In the genomic region with DNA sequence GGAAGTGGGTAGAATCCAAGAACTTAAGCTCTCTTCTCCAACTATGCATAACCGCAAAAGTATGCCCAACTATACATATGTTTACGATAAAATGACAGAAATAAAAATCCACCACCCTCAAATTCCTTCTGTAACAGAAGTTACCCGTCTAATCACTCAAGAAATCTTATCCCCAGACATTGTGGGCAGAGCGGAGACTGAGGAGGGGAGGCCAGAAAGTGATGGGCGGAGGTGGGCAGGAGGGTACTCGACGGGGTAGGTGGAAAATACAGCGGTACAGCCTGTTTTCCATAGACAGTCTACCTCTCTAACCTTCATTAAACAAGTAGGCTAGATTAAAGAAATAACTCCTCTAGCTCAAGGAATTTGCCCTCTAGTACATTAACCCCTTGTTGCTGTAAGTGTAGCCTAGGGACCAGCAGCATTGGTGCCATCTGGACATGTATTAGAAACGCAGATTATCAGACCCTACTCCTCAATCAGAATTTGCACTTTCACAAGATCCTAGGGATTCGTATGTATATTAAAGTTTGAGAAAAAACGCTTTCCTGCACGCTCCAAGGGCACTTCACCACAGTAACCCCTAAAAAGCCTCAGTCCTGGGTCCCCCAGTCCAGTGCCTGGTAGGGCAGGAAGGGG, we compare ENCODE assay signal across 1 cellular context.
TF ChIP-seq lines count a peak whose summit lies in the region.

No MANE protein-coding gene starts in this region.

TF ChIP-seq in GM12878, 131 proteins besides CTCF, POLR2A, EP300 and RAD21:
- TF ChIP-seq, protein P1, sequence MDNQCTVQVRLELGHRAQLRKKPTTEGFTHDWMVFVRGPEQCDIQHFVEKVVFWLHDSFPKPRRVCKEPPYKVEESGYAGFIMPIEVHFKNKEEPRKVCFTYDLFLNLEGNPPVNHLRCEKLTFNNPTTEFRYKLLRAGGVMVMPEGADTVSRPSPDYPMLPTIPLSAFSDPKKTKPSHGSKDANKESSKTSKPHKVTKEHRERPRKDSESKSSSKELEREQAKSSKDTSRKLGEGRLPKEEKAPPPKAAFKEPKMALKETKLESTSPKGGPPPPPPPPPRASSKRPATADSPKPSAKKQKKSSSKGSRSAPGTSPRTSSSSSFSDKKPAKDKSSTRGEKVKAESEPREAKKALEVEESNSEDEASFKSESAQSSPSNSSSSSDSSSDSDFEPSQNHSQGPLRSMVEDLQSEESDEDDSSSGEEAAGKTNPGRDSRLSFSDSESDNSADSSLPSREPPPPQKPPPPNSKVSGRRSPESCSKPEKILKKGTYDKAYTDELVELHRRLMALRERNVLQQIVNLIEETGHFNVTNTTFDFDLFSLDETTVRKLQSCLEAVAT (IDR thresholded peaks at IDR 0.05) = peak; percentile 92
- TF ChIP-seq NR2F1 (conservative IDR thresholded peaks at IDR 0.05) = no peak
- TF ChIP-seq, protein P2, sequence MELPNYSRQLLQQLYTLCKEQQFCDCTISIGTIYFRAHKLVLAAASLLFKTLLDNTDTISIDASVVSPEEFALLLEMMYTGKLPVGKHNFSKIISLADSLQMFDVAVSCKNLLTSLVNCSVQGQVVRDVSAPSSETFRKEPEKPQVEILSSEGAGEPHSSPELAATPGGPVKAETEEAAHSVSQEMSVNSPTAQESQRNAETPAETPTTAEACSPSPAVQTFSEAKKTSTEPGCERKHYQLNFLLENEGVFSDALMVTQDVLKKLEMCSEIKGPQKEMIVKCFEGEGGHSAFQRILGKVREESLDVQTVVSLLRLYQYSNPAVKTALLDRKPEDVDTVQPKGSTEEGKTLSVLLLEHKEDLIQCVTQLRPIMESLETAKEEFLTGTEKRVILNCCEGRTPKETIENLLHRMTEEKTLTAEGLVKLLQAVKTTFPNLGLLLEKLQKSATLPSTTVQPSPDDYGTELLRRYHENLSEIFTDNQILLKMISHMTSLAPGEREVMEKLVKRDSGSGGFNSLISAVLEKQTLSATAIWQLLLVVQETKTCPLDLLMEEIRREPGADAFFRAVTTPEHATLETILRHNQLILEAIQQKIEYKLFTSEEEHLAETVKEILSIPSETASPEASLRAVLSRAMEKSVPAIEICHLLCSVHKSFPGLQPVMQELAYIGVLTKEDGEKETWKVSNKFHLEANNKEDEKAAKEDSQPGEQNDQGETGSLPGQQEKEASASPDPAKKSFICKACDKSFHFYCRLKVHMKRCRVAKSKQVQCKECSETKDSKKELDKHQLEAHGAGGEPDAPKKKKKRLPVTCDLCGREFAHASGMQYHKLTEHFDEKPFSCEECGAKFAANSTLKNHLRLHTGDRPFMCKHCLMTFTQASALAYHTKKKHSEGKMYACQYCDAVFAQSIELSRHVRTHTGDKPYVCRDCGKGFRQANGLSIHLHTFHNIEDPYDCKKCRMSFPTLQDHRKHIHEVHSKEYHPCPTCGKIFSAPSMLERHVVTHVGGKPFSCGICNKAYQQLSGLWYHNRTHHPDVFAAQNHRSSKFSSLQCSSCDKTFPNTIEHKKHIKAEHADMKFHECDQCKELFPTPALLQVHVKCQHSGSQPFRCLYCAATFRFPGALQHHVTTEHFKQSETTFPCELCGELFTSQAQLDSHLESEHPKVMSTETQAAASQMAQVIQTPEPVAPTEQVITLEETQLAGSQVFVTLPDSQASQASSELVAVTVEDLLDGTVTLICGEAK (IDR thresholded peaks at IDR 0.05; ENCODE audit: borderline replicate concordance) = 0 out of 2 replicates have a peak, but pooled peaks have one; percentile 14
- 0 out of 2 replicates have a peak, but pooled peaks have one; percentile 10 for TF ChIP-seq RUNX3 (IDR thresholded peaks at IDR 0.05; ENCODE audit: low read length)
- TF ChIP-seq KDM1A (IDR thresholded peaks at IDR 0.05; ENCODE audit: borderline replicate concordance) = no peak
